Comparison of ENCODE assay signal across 27 cellular contexts in the genomic region with DNA sequence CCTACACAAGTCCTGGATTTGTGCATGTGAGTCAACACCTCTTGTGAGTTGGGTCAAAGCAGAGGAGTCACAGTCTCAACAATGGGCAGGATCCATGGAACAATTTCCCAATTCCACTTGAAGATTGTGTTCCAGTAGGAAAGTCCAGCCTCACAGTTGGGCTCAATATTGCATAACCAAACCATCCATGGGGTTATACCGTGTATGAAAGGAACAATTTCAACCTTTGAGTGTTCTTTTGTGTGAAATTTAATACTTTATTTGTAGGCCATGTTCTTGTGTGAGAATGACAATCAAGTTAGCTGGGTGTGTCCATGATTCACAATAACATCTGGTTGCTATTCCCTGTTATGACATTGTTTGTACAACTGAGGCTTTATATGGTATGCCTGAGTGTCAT.
"Had no signal": no experiment of that assay in that cellular context is flagged by ENCODE, and none has a peak within 500 bp of the region (broad histone marks: within the 10 kb centered on the region; RNA-seq: fewer than 3 reads in every experiment).

No MANE protein-coding gene starts in this region.

- H3K36me3 ChIP-seq: left lung, lower lobe of right lung, pancreas, prostate gland, spleen, tibial nerve, vagina had no signal

- H3K27ac ChIP-seq: left lung, lower lobe of right lung, pancreas, prostate gland, spleen, vagina had no signal

- H3K9me3 ChIP-seq: left lung, lower lobe of right lung, pancreas, prostate gland, spleen, tibial nerve, vagina had no signal

- H3K27me3 ChIP-seq: left lung, pancreas, spleen, tibial nerve, vagina had no signal

- DNase-seq: hypothalamus; immature natural killer cell; kidney; left colon; left lung; lower lobe of right lung; mammary epithelial cell; mesenchymal stem cell; naive thymus-derived CD8-positive, alpha-beta T cell; nucleus accumbens; pancreas; posterior cingulate gyrus; retina; right cardiac atrium; small intestine; spleen; stimulated activated CD4-positive, alpha-beta T cell treated with anti-CD3 and anti-CD28 coated beads, Interleukin-2, amount 100 ng/mL, for 48 hours; stimulated activated CD4-positive, alpha-beta T cell treated with anti-CD3 and anti-CD28 coated beads, Interleukin-4, amount 100 ng/mL, for 4 hours; stimulated activated CD8-positive, alpha-beta memory T cell treated with anti-CD3 and anti-CD28 coated beads, Interleukin-4, amount 100 ng/mL, for 48 hours; stimulated activated naive CD4-positive, alpha-beta T cell treated with Interleukin-2 at 50 U/mL for 16 hours; stimulated activated naive CD8-positive, alpha-beta T cell treated with anti-CD3 and anti-CD28 coated beads, Interleukin-15, amount 100 ng/mL, for 72 hours; substantia nigra had no signal

- H3K4me3 ChIP-seq: left lung, lower lobe of right lung, pancreas, prostate gland, spleen, tibial nerve, vagina had no signal

- H3K4me1 ChIP-seq: left lung, lower lobe of right lung, pancreas, prostate gland, spleen, tibial nerve, vagina had no signal

- ATAC-seq: left colon; left lung; lower lobe of right lung; pancreas; right cardiac atrium; sciatic nerve; stimulated activated memory B cell treated with anti-CD40 and anti-IgM and Interleukin-4, amounts not matched to agents 10 μg/mL and 1 μg/mL and 100 μg/mL, for 72 hours; stimulated activated naive CD8-positive, alpha-beta T cell treated with anti-CD3 and anti-CD28 coated beads, Interleukin-15, amount 100 ng/mL, for 72 hours had no signal
